ENCODE assay signal across 15 cellular contexts in genomic region chr17:3513305-3514035, GRCh38. TPM values are rescaled to one million over a fixed set of nuclear protein-coding genes. Genes with fewer than 3 reads are reported as not detected.
A peak's percentile ranks its signal among the peaks of the same experiment; 100 is the strongest.
DNase-seq lines count a peak whose midpoint lies in the region; ATAC-seq, FAIRE-seq and TF ChIP-seq lines count a peak whose summit lies in the region.
"Had no signal": no experiment of that assay in that cellular context is flagged by ENCODE, and none has a peak within 500 bp of the region (broad histone marks: within the 10 kb centered on the region; RNA-seq: fewer than 3 reads in every experiment).

No MANE protein-coding gene starts in this region.

- TF ChIP-seq CTCF in H1 (IDR thresholded peaks at IDR 0.05; ENCODE audit: control extremely low read depth in 1 of 3, insufficient read depth in 1 of 3, low read depth in 1 of 3, low read length in 3 of 3), result no peak

- H3K36me3 ChIP-seq in H1 (ENCODE audit: control insufficient read depth in 2 of 4, insufficient read depth in 4 of 4, low read length in 3 of 4) (no peaks in the 10 kb centered on the region), mesenchymal stem cell (ENCODE audit: control insufficient read depth in 1 of 2, insufficient read depth in 2 of 2, low read depth in 1 of 2, low read length in 2 of 2) (peaks cover 0 to 37% of the 10 kb centered on the region in 2 experiments)
- H3K36me3 ChIP-seq: neutrophil had no signal

- no peak for TF ChIP-seq RAD21 in H1 (IDR thresholded peaks at IDR 0.05 in 1 of 2, conservative IDR thresholded peaks at IDR 0.05 in 1 of 2; ENCODE audit: low read depth in 2 of 2, low read length in 2 of 2)

- DNase-seq in SHP77 treated with DMSO at 0.1 percent for 48 hours (lab: John Stamatoyannopoulos, UW) (peak; percentile 87), H1 (ENCODE audit: low read depth in 1 of 2, low spot score in 2 of 2) (no peak), mesenchymal stem cell (no peak), substantia nigra (lab: John Stamatoyannopoulos, UW) (peak in 5 of 49 donors; percentile 28 to 55 (median 33)), NCI-H1417 treated with DMSO at 0.1 percent for 48 hours (lab: John Stamatoyannopoulos, UW) (no peak), SIG-M5 treated with dmso at 0.1 percent for 504 hours (lab: John Stamatoyannopoulos, UW; ENCODE audit: unreplicated experiment) (no peak), NCI-H2171 treated with DMSO at 0.1 percent for 48 hours (lab: John Stamatoyannopoulos, UW) (no peak)
- DNase-seq: activated CD4-positive, alpha-beta memory T cell treated with anti-CD3 and anti-CD28 coated beads, Interleukin-2, amount 10 ng/mL, durations not matched to agents 7 days and 5 days; activated naive CD4-positive, alpha-beta T cell treated with anti-CD3 and anti-CD28 coated beads, Interleukin-2, amount 10 ng/mL, durations not matched to agents 7 days and 5 days; NCI-H1417 had no signal

- FAIRE-seq in H1 (lab: Jason Lieb, UNC), result no peak
- FAIRE-seq: endothelial cell of umbilical vein, keratinocyte had no signal

- H3K14ac ChIP-seq in H1 (ENCODE audit: insufficient read length), result no peak overlapping the region
- H3K14ac ChIP-seq in mesenchymal stem cell (ENCODE audit: low read length in 2 of 2), result no peak overlapping the region

- H3K79me1 ChIP-seq in H1 (ENCODE audit: low read depth, low read length), result no peaks in the 10 kb centered on the region
- no peaks in the 10 kb centered on the region for H3K79me1 ChIP-seq in mesenchymal stem cell (replicated peaks; ENCODE audit: low read length, poor library complexity, severe bottlenecking)

- H3K4me1 ChIP-seq in H1 (replicated peaks in 1 of 4; ENCODE audit: control insufficient read depth in 3 of 4, insufficient read depth in 4 of 4, low read length in 3 of 4), result peaks cover 9 to 22% (median 14%) of the 10 kb centered on the region in 4 experiments
- peaks cover 8% of the 10 kb centered on the region for H3K4me1 ChIP-seq in mesenchymal stem cell (ENCODE audit: control insufficient read depth, insufficient read depth, low read depth, low read length)

- no peak for ATAC-seq in HG03469 (IDR thresholded peaks at IDR 0.05; ENCODE audit: unreplicated experiment)

- H3K4ac ChIP-seq in H1 (replicated peaks; ENCODE audit: insufficient read length, low read depth, low read length) (no peak overlapping the region), mesenchymal stem cell (ENCODE audit: low read depth in 1 of 2, low read length in 2 of 2) (no peak overlapping the region)

- POLR2A ChIA-PET in H1 (lab: Charles Lee; ENCODE audit: partially characterized antibody), result interaction anchor here (0.6 to 0.8 kb wide), 2 partner anchors 12 to 463 kb away, joined by 3 to 4 read pairs; no protein-coding TSS in a partner anchor

- H3K4me3 ChIP-seq in H1 (ENCODE audit: extremely low read depth in 1 of 4, insufficient read depth in 2 of 4, low read depth in 3 of 4, low read length in 4 of 4) (no peak overlapping the region), mesenchymal stem cell (ENCODE audit: insufficient read depth in 1 of 2, low read depth in 1 of 2, low read length in 2 of 2) (peak overlapping the region in 1 of 2 experiments; percentile 40)

- H3K27ac ChIP-seq in H1 (ENCODE audit: low read depth, low read length), result no peak overlapping the region
- no peak overlapping the region for H3K27ac ChIP-seq in mesenchymal stem cell (ENCODE audit: low read length, poor library complexity, severe bottlenecking)
- peak overlapping the region; percentile 96 for H3K27ac ChIP-seq in substantia nigra (ENCODE audit: low read depth, low read length, poor library complexity, severe bottlenecking)
- H3K27ac ChIP-seq: neutrophil had no signal

- H3K23me2 ChIP-seq in H1 (ENCODE audit: low read depth, low read length), result no peaks in the 10 kb centered on the region

- H4K8ac ChIP-seq in H1 (ENCODE audit: extremely low read depth, insufficient read depth, low read length) (no peak overlapping the region), mesenchymal stem cell (ENCODE audit: low read length) (no peak overlapping the region)

- H2BK15ac ChIP-seq in H1 (ENCODE audit: low read length), result peak overlapping the region; percentile 81; the same call in 1 of the 2 replicates
- no peak overlapping the region for H2BK15ac ChIP-seq in mesenchymal stem cell (ENCODE audit: low read depth, poor library complexity, severe bottlenecking)

- no peak overlapping the region for H2BK120ac ChIP-seq in H1 (replicated peaks; ENCODE audit: low read depth, low read length)
- H2BK120ac ChIP-seq in mesenchymal stem cell (ENCODE audit: low read depth, low read length), result no peak overlapping the region

- no peak overlapping the region for H2BK5ac ChIP-seq in H1 (ENCODE audit: low read depth, low read length)
- no peak overlapping the region for H2BK5ac ChIP-seq in mesenchymal stem cell (ENCODE audit: low read depth, low read length, poor library complexity, severe bottlenecking)

- H3K79me2 ChIP-seq in H1 (ENCODE audit: control insufficient read depth in 1 of 2, insufficient read depth in 2 of 2, low read length in 2 of 2), result no peaks in the 10 kb centered on the region

- H2AK5ac ChIP-seq in H1 (ENCODE audit: low read depth, low read length) (no peak overlapping the region), mesenchymal stem cell (ENCODE audit: low read length, severe bottlenecking) (no peak overlapping the region)

- H4K91ac ChIP-seq in H1 (replicated peaks; ENCODE audit: insufficient read length, low read length) (no peak overlapping the region), mesenchymal stem cell (ENCODE audit: low read length) (no peak overlapping the region)

- H2BK12ac ChIP-seq in H1 (ENCODE audit: low read depth, low read length) (no peak overlapping the region), mesenchymal stem cell (ENCODE audit: low read length in 2 of 2) (no peak overlapping the region)

- 0 out of 2 replicates have a peak overlapping the region, but pooled peaks have one; percentile 31 for H2AFZ ChIP-seq in H1 (ENCODE audit: low read length)
- H2AFZ ChIP-seq in mesenchymal stem cell (ENCODE audit: low read depth, low read length), result no peak overlapping the region

- TF ChIP-seq EP300 in H1 (IDR thresholded peaks at IDR 0.05; ENCODE audit: borderline replicate concordance in 1 of 2, low read depth in 2 of 2, low read length in 2 of 2), result no peak

- H2BK20ac ChIP-seq in H1 (ENCODE audit: low read length), result 0 out of 2 replicates have a peak overlapping the region, but pooled peaks have one; percentile 86

- peak overlapping the region; percentile 3 to 50; a peak in 1 of 4 replicates for H3K4me2 ChIP-seq in H1 (ENCODE audit: insufficient read depth in 1 of 2, low read depth in 2 of 2, low read length in 2 of 2)
- no peak overlapping the region for H3K4me2 ChIP-seq in mesenchymal stem cell (ENCODE audit: low read length, poor library complexity, severe bottlenecking)

- no peaks in the 10 kb centered on the region for H4K20me1 ChIP-seq in H1 (replicated peaks in 1 of 2; ENCODE audit: control insufficient read depth in 1 of 2, insufficient read depth in 2 of 2, low read length in 2 of 2)

- CTCF ChIA-PET in H1 (lab: Charles Lee; ENCODE audit: partially characterized antibody), result interaction anchor here (1.1 kb wide), 1 partner anchor 23 kb away, joined by 3 read pairs; no protein-coding TSS in a partner anchor

- H3K9ac ChIP-seq in H1 (replicated peaks in 1 of 4; ENCODE audit: extremely low read depth in 1 of 4, low read depth in 3 of 4, low read length in 3 of 4) (no peak overlapping the region), mesenchymal stem cell (ENCODE audit: low read length) (peak overlapping the region; percentile 89)

- no peak for TF ChIP-seq POLR2A in H1 (IDR thresholded peaks at IDR 0.05; ENCODE audit: control extremely low read depth in 1 of 2, low read depth in 2 of 2, low read length in 2 of 2)

- H3K18ac ChIP-seq in H1 (ENCODE audit: extremely low read depth, low read length) (peak overlapping the region; percentile 13; the same call in 1 of the 2 replicates), mesenchymal stem cell (ENCODE audit: low read depth in 1 of 2, low read length in 2 of 2) (no peak overlapping the region)

- WGBS in H1 (ENCODE audit: extremely low coverage in 1 of 2, insufficient coverage in 1 of 2, insufficient read length in 1 of 2, insufficient replicate concordance in 2 of 2, low coverage in 1 of 2, low lambda C conversion rate in 2 of 2, missing lambda C conversion rate in 1 of 2), 2 experiments, result 78% methylated on average over 23 of the region's 23 CpGs; no CpG with 5 or more reads in 1 of the 2 experiments
- WGBS in mesenchymal stem cell, result 92% methylated on average over 17 of the region's 23 CpGs

- H3K27me3 ChIP-seq in H1 (replicated peaks in 1 of 4; ENCODE audit: control insufficient read depth in 3 of 4, extremely low read depth in 1 of 4, insufficient read depth in 3 of 4, low read length in 3 of 4), result no peaks in the 10 kb centered on the region; a peak in 2 of 7 replicates
- no peaks in the 10 kb centered on the region for H3K27me3 ChIP-seq in mesenchymal stem cell (ENCODE audit: control insufficient read depth in 1 of 2, insufficient read depth in 1 of 2, low read length in 2 of 2)
- H3K27me3 ChIP-seq: neutrophil had no signal

- H3K9me3 ChIP-seq in H1 (ENCODE audit: insufficient read depth in 2 of 2, low read depth in 1 of 2, low read length in 1 of 2), result no peaks in the 10 kb centered on the region
- H3K9me3 ChIP-seq in mesenchymal stem cell (ENCODE audit: control insufficient read depth, low read length), result no peaks in the 10 kb centered on the region
- H3K9me3 ChIP-seq: neutrophil had no signal

- no peak overlapping the region for H3K56ac ChIP-seq in H1 (replicated peaks; ENCODE audit: insufficient read length, low read depth, low read length)

- H4K5ac ChIP-seq in H1 (ENCODE audit: insufficient read length, low read depth, low read length), result no peak overlapping the region

- H3K23ac ChIP-seq in H1 (ENCODE audit: insufficient read length) (no peak overlapping the region), mesenchymal stem cell (ENCODE audit: low read length in 2 of 2) (no peak overlapping the region)

RNA-seq across cellular contexts. Expression of gene ASPA, which starts 37.7 kb away (rescaled TPM):
- not detected in 2 replicates for total RNA-seq in H1 (2021; fragmentation: NEBNext Ultra II Directional; extraction: Animal tissue kit (Norgen Biotek cat#: 25700))
- 0.03 TPM in 1 of 2 replicates, not detected in the other for polyA plus RNA-seq in H1 (2011; rRNA removed)
- 0.01 TPM for polyA plus RNA-seq in H1 (2011; cell fraction: cytosol; rRNA removed)
- 0.04 TPM for polyA plus RNA-seq in H1 (2011; cell fraction: nucleus; rRNA removed)
- not detected in 4 replicates for polyA plus RNA-seq in H1 (2012, experiment 1 of 2)
- not detected for polyA plus RNA-seq in H1 (2012, experiment 2 of 2)
- 0.08 TPM for polyA plus RNA-seq in H1 (2013, experiment 1 of 2)
- polyA plus RNA-seq in H1 (2013, experiment 2 of 2), result 0.04 TPM
- polyA minus RNA-seq in H1 (2011; rRNA and poly(A)+ RNA removed), result not detected in 2 replicates
- polyA minus RNA-seq in H1 (2011; cell fraction: cytosol; rRNA and poly(A)+ RNA removed), result not detected
- not detected for polyA minus RNA-seq in H1 (2011; cell fraction: nucleus; rRNA and poly(A)+ RNA removed)
- polyA plus RNA-seq in mesenchymal stem cell (2013, experiment 1 of 2), result 0.03 TPM
- polyA plus RNA-seq in mesenchymal stem cell (2013, experiment 2 of 2), result 0.07 TPM
- total RNA-seq: activated CD4-positive, alpha-beta memory T cell treated with anti-CD3 and anti-CD28 coated beads, Interleukin-2, amount 10 ng/mL, durations not matched to agents 7 days and 5 days; endothelial cell of umbilical vein; HT1080 had no signal
- polyA plus RNA-seq: keratinocyte had no signal

RNA-seq across cellular contexts. Expression of gene SPATA22, which starts 41.9 kb away (rescaled TPM):
- not detected in 2 replicates for total RNA-seq in H1 (2021; fragmentation: NEBNext Ultra II Directional; extraction: Animal tissue kit (Norgen Biotek cat#: 25700))
- 0.06 TPM in 1 of 2 replicates, not detected in the other for polyA plus RNA-seq in H1 (2011; rRNA removed)
- polyA plus RNA-seq in H1 (2011; cell fraction: cytosol; rRNA removed), result not detected
- polyA plus RNA-seq in H1 (2011; cell fraction: nucleus; rRNA removed), result not detected
- polyA plus RNA-seq in H1 (2012, experiment 1 of 2), result not detected in 4 replicates
- not detected for polyA plus RNA-seq in H1 (2012, experiment 2 of 2)
- 0.04 TPM for polyA plus RNA-seq in H1 (2013, experiment 1 of 2)
- 0.07 TPM for polyA plus RNA-seq in H1 (2013, experiment 2 of 2)
- polyA minus RNA-seq in H1 (2011; rRNA and poly(A)+ RNA removed), result not detected in 2 replicates
- polyA minus RNA-seq in H1 (2011; cell fraction: cytosol; rRNA and poly(A)+ RNA removed), result not detected
- polyA minus RNA-seq in H1 (2011; cell fraction: nucleus; rRNA and poly(A)+ RNA removed), result not detected
- polyA plus RNA-seq in mesenchymal stem cell (2013, experiment 1 of 2), result not detected
- not detected for polyA plus RNA-seq in mesenchymal stem cell (2013, experiment 2 of 2)
- total RNA-seq: activated CD4-positive, alpha-beta memory T cell treated with anti-CD3 and anti-CD28 coated beads, Interleukin-2, amount 10 ng/mL, durations not matched to agents 7 days and 5 days; endothelial cell of umbilical vein; HT1080 had no signal
- polyA plus RNA-seq: keratinocyte had no signal

RNA-seq across cellular contexts. Expression of gene TRPV3, which starts 44.1 kb away (rescaled TPM):
- total RNA-seq in H1 (2021; fragmentation: NEBNext Ultra II Directional; extraction: Animal tissue kit (Norgen Biotek cat#: 25700)), result 0.40 and 0.56 TPM in 2 replicates
- polyA plus RNA-seq in H1 (2011; rRNA removed), result 1.0 and 1.1 TPM in 2 replicates
- polyA plus RNA-seq in H1 (2011; cell fraction: cytosol; rRNA removed), result 1.6 TPM
- 3.0 TPM for polyA plus RNA-seq in H1 (2011; cell fraction: nucleus; rRNA removed)
- 0.55 to 0.91 TPM (median 0.73 TPM) in 4 replicates for polyA plus RNA-seq in H1 (2012, experiment 1 of 2)
- polyA plus RNA-seq in H1 (2012, experiment 2 of 2), result 0.12 TPM
- polyA plus RNA-seq in H1 (2013, experiment 1 of 2), result 0.36 TPM
- 0.28 TPM for polyA plus RNA-seq in H1 (2013, experiment 2 of 2)
- 1.9 and 5.2 TPM in 2 replicates for polyA minus RNA-seq in H1 (2011; rRNA and poly(A)+ RNA removed)
- polyA minus RNA-seq in H1 (2011; cell fraction: cytosol; rRNA and poly(A)+ RNA removed), result 1.3 TPM
- polyA minus RNA-seq in H1 (2011; cell fraction: nucleus; rRNA and poly(A)+ RNA removed), result 1.9 TPM
- polyA plus RNA-seq in mesenchymal stem cell (2013, experiment 1 of 2), result 0.22 TPM
- polyA plus RNA-seq in mesenchymal stem cell (2013, experiment 2 of 2), result 0.21 TPM
- total RNA-seq: endothelial cell of umbilical vein had no signal
